Comparison of ENCODE assay signal across 11 cellular contexts in the genomic region with DNA sequence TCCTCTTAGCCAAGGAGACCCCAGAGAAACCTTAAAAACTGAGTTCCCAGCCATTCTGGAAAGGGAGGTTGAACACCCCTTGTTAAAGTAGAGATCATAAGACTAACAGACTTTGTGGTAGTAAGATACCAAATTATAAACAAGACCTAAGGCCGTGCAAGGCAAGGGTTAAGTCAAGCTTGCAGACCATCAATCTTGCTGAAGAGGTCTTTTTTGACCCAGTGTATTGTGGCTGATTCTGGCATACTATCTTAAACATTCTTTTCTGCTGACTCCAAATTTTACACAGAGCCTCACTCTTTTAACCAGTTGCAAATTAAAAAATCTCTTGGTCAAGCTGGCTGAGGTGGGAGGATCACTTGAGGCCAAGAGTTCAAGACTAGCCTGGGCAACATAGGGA. TPM values are rescaled to one million over a fixed set of nuclear protein-coding genes. Genes with fewer than 3 reads are reported as not detected.
DNase-seq lines count a peak whose midpoint lies in the region; ATAC-seq and TF ChIP-seq lines count a peak whose summit lies in the region.
"Had no signal": no experiment of that assay in that cellular context is flagged by ENCODE, and none has a peak within 500 bp of the region (broad histone marks: within the 10 kb centered on the region; RNA-seq: fewer than 3 reads in every experiment).

No MANE protein-coding gene starts in this region.

- CTCF ChIA-PET in activated CD8-positive, alpha-beta T cell treated with anti-CD3 and anti-CD28 coated beads for 36 hours (lab: Charles Lee), result interaction anchor here (1.2 to 3.7 kb wide), 3 partner anchors 24 to 139 kb away, joined by 3 to 13 read pairs (median 4); no protein-coding TSS in a partner anchor

- no peaks in the 10 kb centered on the region for H3K27me3 Mint-ChIP-seq in activated CD8-positive, alpha-beta T cell treated with anti-CD3 and anti-CD28 coated beads for 36 hours
- H3K27me3 Mint-ChIP-seq in immature natural killer cell (ENCODE audit: low read depth in 3 of 3) (peaks cover 10 to 24% (median 19%) of the 10 kb centered on the region in 3 donors), type B pancreatic cell (peaks cover 35% of the 10 kb centered on the region)

- H3K4me3 ChIP-seq in cardiac muscle cell (no peak overlapping the region), BE2C (ENCODE audit: low read depth, low read length) (no peak overlapping the region)

- H3K27me3 ChIP-seq in cardiac muscle cell (peaks cover 39% of the 10 kb centered on the region), BE2C (no peaks in the 10 kb centered on the region)

- H3K27ac Mint-ChIP-seq in activated CD8-positive, alpha-beta T cell treated with anti-CD3 and anti-CD28 coated beads for 36 hours, result peak overlapping the region; percentile 84
- peak overlapping the region; percentile 95 to 99 (median 99) for H3K27ac Mint-ChIP-seq in immature natural killer cell
- H3K27ac Mint-ChIP-seq in type B pancreatic cell, result peak overlapping the region; percentile 100

- no peaks in the 10 kb centered on the region for H3K9me3 Mint-ChIP-seq in activated CD8-positive, alpha-beta T cell treated with anti-CD3 and anti-CD28 coated beads for 36 hours
- H3K9me3 Mint-ChIP-seq in immature natural killer cell (no peaks in the 10 kb centered on the region), type B pancreatic cell (no peaks in the 10 kb centered on the region)

- H3K4me1 ChIP-seq in cardiac muscle cell (ENCODE audit: low read depth), result no peaks in the 10 kb centered on the region
- no peaks in the 10 kb centered on the region for H3K4me1 ChIP-seq in BE2C

- peak overlapping the region; percentile 97 for H3K27ac ChIP-seq in cardiac muscle cell

- intact Hi-C loops in Right ventricle myocardium inferior (cut with DNase I), result loop anchor here (5.0 to 10.0 kb wide), 3 partner anchors 125 to 538 kb away; a partner anchor contains a TSS
- intact Hi-C loops in activated CD8-positive, alpha-beta T cell treated with anti-CD3 and anti-CD28 coated beads for 36 hours (cut with micrococcal nuclease), result no loop called here

- ATAC-seq in Right ventricle myocardium inferior, result no peak
- no peak for ATAC-seq in activated CD8-positive, alpha-beta T cell treated with anti-CD3 and anti-CD28 coated beads for 36 hours

- TF ChIP-seq CTCF in cardiac muscle cell (IDR thresholded peaks at IDR 0.05; ENCODE audit: low read depth, low read length) (no peak), type B pancreatic cell (conservative IDR thresholded peaks at IDR 0.05) (no peak), BE2C (IDR thresholded peaks at IDR 0.05; ENCODE audit: low read depth, low read length) (no peak)
- no peak for TF ChIP-seq CTCF in activated CD8-positive, alpha-beta T cell treated with anti-CD3 and anti-CD28 coated beads for 36 hours (IDR thresholded peaks at IDR 0.05)

- H3K4me3 Mint-ChIP-seq in activated CD8-positive, alpha-beta T cell treated with anti-CD3 and anti-CD28 coated beads for 36 hours, result peak overlapping the region; percentile 90
- H3K4me3 Mint-ChIP-seq in immature natural killer cell (peak overlapping the region; percentile 92 to 97 (median 96)), type B pancreatic cell (peak overlapping the region; percentile 98)

- POLR2A ChIA-PET in activated CD8-positive, alpha-beta T cell treated with anti-CD3 and anti-CD28 coated beads for 36 hours (lab: Charles Lee), result interaction anchor here (1.2 to 4.5 kb wide), 7 partner anchors 10 to 228 kb away, joined by 4 to 20 read pairs (median 9); a partner anchor contains a TSS

- H3K4me1 Mint-ChIP-seq in activated CD8-positive, alpha-beta T cell treated with anti-CD3 and anti-CD28 coated beads for 36 hours (ENCODE audit: low read depth), result peaks cover 25% of the 10 kb centered on the region
- H3K4me1 Mint-ChIP-seq in immature natural killer cell, result peaks cover 42 to 49% of the 10 kb centered on the region in 2 donors
- peaks cover 17% of the 10 kb centered on the region for H3K4me1 Mint-ChIP-seq in type B pancreatic cell (ENCODE audit: unreplicated experiment)

- H3K36me3 Mint-ChIP-seq in activated CD8-positive, alpha-beta T cell treated with anti-CD3 and anti-CD28 coated beads for 36 hours (ENCODE audit: low read depth), result peaks cover 35% of the 10 kb centered on the region
- peaks cover under 1 to 6% (median 4%) of the 10 kb centered on the region in 3 donors for H3K36me3 Mint-ChIP-seq in immature natural killer cell
- H3K36me3 Mint-ChIP-seq in type B pancreatic cell, result peaks cover 8% of the 10 kb centered on the region

- no peaks in the 10 kb centered on the region for H3K9me3 ChIP-seq in cardiac muscle cell (ENCODE audit: low read depth)
- no peaks in the 10 kb centered on the region for H3K9me3 ChIP-seq in BE2C

- DNase-seq in cardiac muscle cell (ENCODE audit: low read depth in 1 of 2, low spot score in 1 of 2), result peak in 1 of 2 donors; percentile 33
- DNase-seq in Right ventricle myocardium inferior (ENCODE audit: missing footprints), result no peak
- DNase-seq in activated CD8-positive, alpha-beta T cell treated with anti-CD3 and anti-CD28 coated beads for 36 hours, result no peak
- no peak for DNase-seq in immature natural killer cell
- no peak for DNase-seq in type B pancreatic cell (ENCODE audit: extremely low spot score, unreplicated experiment)
- DNase-seq in Ammon's horn (ENCODE audit: low spot score), result no peak
- DNase-seq in BE2C, result no peak
- DNase-seq in NCI-H187 treated with DMSO at 0.1 percent for 48 hours (lab: John Stamatoyannopoulos, UW), result no peak
- DNase-seq: anterior cingulate cortex, DMS53, Right ventricle myocardium superior had no signal

- H3K36me3 ChIP-seq in cardiac muscle cell (peaks cover 14% of the 10 kb centered on the region), BE2C (peaks cover 21% of the 10 kb centered on the region)

RNA-seq across cellular contexts. Expression of a gene that starts 1.2 kb away (rescaled TPM):
- 74.3 and 74.4 TPM in 2 replicates for total RNA-seq in cardiac muscle cell
- polyA plus RNA-seq in cardiac muscle cell, result 67.9 and 74.2 TPM in 2 replicates
- 82.4 TPM for total RNA-seq in Right ventricle myocardium inferior
- total RNA-seq in activated CD8-positive, alpha-beta T cell treated with anti-CD3 and anti-CD28 coated beads for 36 hours, result 100 to 1,000 TPM; 197 TPM
- polyA plus RNA-seq in immature natural killer cell, result 10 to 100 TPM; 39.5 to 56.9 (median 52.2) TPM
- total RNA-seq in type B pancreatic cell (ENCODE audit: low replicate concordance), result 88.2 and 98.3 TPM in 2 replicates
- 221 TPM for polyA plus RNA-seq in BE2C (2012; ENCODE audit: insufficient read depth, insufficient read length, low read depth)

RNA-seq across cellular contexts. Expression of a gene that starts 23.9 kb away (rescaled TPM):
- total RNA-seq in cardiac muscle cell (1.2 and 2.1 TPM in 2 replicates), Right ventricle myocardium inferior (6.0 TPM), type B pancreatic cell (ENCODE audit: low replicate concordance) (7.3 and 12.5 TPM in 2 replicates)
- polyA plus RNA-seq in cardiac muscle cell (1.3 and 1.4 TPM in 2 replicates), immature natural killer cell (under 1 TPM in 2 of 3 donors, not detected in 1; 0.26 to 0.65 TPM)
- total RNA-seq in activated CD8-positive, alpha-beta T cell treated with anti-CD3 and anti-CD28 coated beads for 36 hours, result under 1 TPM; 0.31 to 0.50 TPM
- polyA plus RNA-seq in BE2C (2012; ENCODE audit: insufficient read depth, insufficient read length, low read depth), result 21.8 TPM

RNA-seq across cellular contexts. Expression of a gene that starts 44.9 kb away (rescaled TPM):
- total RNA-seq in cardiac muscle cell, result not detected in 2 replicates
- not detected in 2 replicates for polyA plus RNA-seq in cardiac muscle cell
- total RNA-seq in Right ventricle myocardium inferior, result 33.8 TPM
- total RNA-seq in activated CD8-positive, alpha-beta T cell treated with anti-CD3 and anti-CD28 coated beads for 36 hours, result not detected
- not detected for polyA plus RNA-seq in immature natural killer cell
- total RNA-seq in type B pancreatic cell (ENCODE audit: low replicate concordance), result 0.48 and 0.70 TPM in 2 replicates
- not detected for polyA plus RNA-seq in BE2C (2012; ENCODE audit: insufficient read depth, insufficient read length, low read depth)

Comparison
In these comparisons a context has a peak if more than half of its experiments do, and no peak if none do; other contexts are left out.
1. RNA of a gene that starts 44.9 kb away (total RNA-seq): 33.8 TPM in Right ventricle myocardium inferior (single experiment); 0.48 to 0.70 TPM in type B pancreatic cell, not detected in cardiac muscle cell and not detected in activated CD8-positive, alpha-beta T cell treated with anti-CD3 and anti-CD28 coated beads for 36 hours; every median in the first group is over 10 times any median in the second.
2. Peak in every context shown above with its lines, with median percentiles within 50 percentile points of each other: H3K27ac Mint-ChIP-seq and H3K4me3 Mint-ChIP-seq.